Comparison of ENCODE assay signal across 29 cellular contexts in genomic region chr4:135073389-135073788, GRCh38.
"Had no signal": no experiment of that assay in that cellular context is flagged by ENCODE, and none has a peak within 500 bp of the region (broad histone marks: within the 10 kb centered on the region; RNA-seq: fewer than 3 reads in every experiment).

No MANE protein-coding gene starts in this region.

- H3K36me3 Mint-ChIP-seq: stimulated activated effector memory CD8-positive, alpha-beta T cell treated with anti-CD3 and anti-CD28 coated beads, Interleukin-12 subunit alpha, Interleukin-12 subunit beta, amount 100 ng/mL, for 72 hours; stimulated activated memory B cell treated with anti-CD40 and anti-IgM and Interleukin-4, amounts not matched to agents 10 μg/mL and 1 μg/mL and 100 μg/mL, for 72 hours; stimulated activated naive B cell treated with anti-CD40 and anti-IgM and Interleukin-4, amounts not matched to agents 10 μg/mL and 1 μg/mL and 100 μg/mL, for 72 hours; type B pancreatic cell had no signal

- H3K4me3 ChIP-seq: stomach, suprapubic skin, testis, thoracic aorta, thyroid gland, tibial artery, tibial nerve, transverse colon, upper lobe of left lung, upper lobe of right lung, uterus, vagina had no signal

- H3K27me3 ChIP-seq: stomach, suprapubic skin, testis, thyroid gland, tibial artery, tibial nerve, transverse colon, upper lobe of left lung, upper lobe of right lung, uterus, vagina had no signal

- DNase-seq: stimulated activated CD4-positive, alpha-beta T cell treated with anti-CD3 and anti-CD28 coated beads, Interleukin-2, amount 100 ng/mL, for 48 hours; stimulated activated CD4-positive, alpha-beta T cell treated with anti-CD3 and anti-CD28 coated beads, Interleukin-4, amount 100 ng/mL, for 1 hour; stimulated activated CD4-positive, alpha-beta T cell treated with anti-CD3 and anti-CD28 coated beads, Interleukin-4, amount 100 ng/mL, for 24 hours; stimulated activated CD4-positive, alpha-beta T cell treated with anti-CD3 and anti-CD28 coated beads, Interleukin-4, amount 100 ng/mL, for 4 hours; stimulated activated CD8-positive, alpha-beta memory T cell treated with anti-CD3 and anti-CD28 coated beads, Interleukin-4, amount 100 ng/mL, for 48 hours; stimulated activated naive B cell treated with anti-CD40 and anti-IgM and Interleukin-4, amounts not matched to agents 10 μg/mL and 1 μg/mL and 100 μg/mL, for 72 hours; stimulated activated naive CD4-positive, alpha-beta T cell; stimulated activated naive CD4-positive, alpha-beta T cell treated with Interleukin-2 at 50 U/mL for 16 hours; stimulated activated naive CD8-positive, alpha-beta T cell treated with anti-CD3 and anti-CD28 coated beads, Interleukin-15, amount 100 ng/mL, for 72 hours; stimulated activated naive CD8-positive, alpha-beta T cell treated with anti-CD3 and anti-CD28 coated beads, Interleukin-15, Interleukin-2, amounts not matched to agents 100 U/mL and 50 U/mL, for 24 hours; stomach; substantia nigra; testis; thyroid gland; tibial artery; transverse colon; trophoblast cell; upper lobe of left lung; upper lobe of right lung; uterus had no signal

- H3K27ac ChIP-seq: stomach, suprapubic skin, testis, thoracic aorta, thyroid gland, tibial artery, tibial nerve, transverse colon, upper lobe of left lung, upper lobe of right lung, uterus, vagina had no signal

- ATAC-seq: stimulated activated effector memory CD8-positive, alpha-beta T cell treated with anti-CD3 and anti-CD28 coated beads, Interleukin-12 subunit alpha, Interleukin-12 subunit beta, amount 100 ng/mL, for 72 hours; stimulated activated memory B cell treated with anti-CD40 and anti-IgM and Interleukin-4, amounts not matched to agents 10 μg/mL and 1 μg/mL and 100 μg/mL, for 72 hours; stimulated activated naive B cell treated with anti-CD40 and anti-IgM and Interleukin-4, amounts not matched to agents 10 μg/mL and 1 μg/mL and 100 μg/mL, for 72 hours; stimulated activated naive CD8-positive, alpha-beta T cell treated with anti-CD3 and anti-CD28 coated beads, Interleukin-15, amount 100 ng/mL, for 72 hours; stimulated activated naive CD8-positive, alpha-beta T cell treated with anti-CD3 and anti-CD28 coated beads, Interleukin-15, Interleukin-2, amounts not matched to agents 100 U/mL and 50 U/mL, for 24 hours; upper lobe of right lung had no signal

- H3K4me1 Mint-ChIP-seq: stimulated activated effector memory CD8-positive, alpha-beta T cell treated with anti-CD3 and anti-CD28 coated beads, Interleukin-12 subunit alpha, Interleukin-12 subunit beta, amount 100 ng/mL, for 72 hours; stimulated activated memory B cell treated with anti-CD40 and anti-IgM and Interleukin-4, amounts not matched to agents 10 μg/mL and 1 μg/mL and 100 μg/mL, for 72 hours; stimulated activated naive B cell treated with anti-CD40 and anti-IgM and Interleukin-4, amounts not matched to agents 10 μg/mL and 1 μg/mL and 100 μg/mL, for 72 hours; stimulated activated naive CD8-positive, alpha-beta T cell treated with anti-CD3 and anti-CD28 coated beads, Interleukin-15, amount 100 ng/mL, for 72 hours had no signal

- H3K27ac Mint-ChIP-seq: stimulated activated effector memory CD8-positive, alpha-beta T cell treated with anti-CD3 and anti-CD28 coated beads, Interleukin-12 subunit alpha, Interleukin-12 subunit beta, amount 100 ng/mL, for 72 hours; stimulated activated memory B cell treated with anti-CD40 and anti-IgM and Interleukin-4, amounts not matched to agents 10 μg/mL and 1 μg/mL and 100 μg/mL, for 72 hours; stimulated activated naive B cell treated with anti-CD40 and anti-IgM and Interleukin-4, amounts not matched to agents 10 μg/mL and 1 μg/mL and 100 μg/mL, for 72 hours; stimulated activated naive CD8-positive, alpha-beta T cell treated with anti-CD3 and anti-CD28 coated beads, Interleukin-15, amount 100 ng/mL, for 72 hours; stimulated activated naive CD8-positive, alpha-beta T cell treated with anti-CD3 and anti-CD28 coated beads, Interleukin-15, Interleukin-2, amounts not matched to agents 100 ng/mL and 50 ng/mL, for 24 hours; type B pancreatic cell had no signal

- H3K9me3 ChIP-seq: suprapubic skin, testis, thoracic aorta, thyroid gland, tibial artery, transverse colon, uterus, vagina had no signal

- H3K27me3 Mint-ChIP-seq: stimulated activated memory B cell treated with anti-CD40 and anti-IgM and Interleukin-4, amounts not matched to agents 10 μg/mL and 1 μg/mL and 100 μg/mL, for 72 hours; stimulated activated naive B cell treated with anti-CD40 and anti-IgM and Interleukin-4, amounts not matched to agents 10 μg/mL and 1 μg/mL and 100 μg/mL, for 72 hours; stimulated activated naive CD8-positive, alpha-beta T cell treated with anti-CD3 and anti-CD28 coated beads, Interleukin-15, amount 100 ng/mL, for 72 hours; stimulated activated naive CD8-positive, alpha-beta T cell treated with anti-CD3 and anti-CD28 coated beads, Interleukin-15, Interleukin-2, amounts not matched to agents 100 ng/mL and 50 ng/mL, for 24 hours; type B pancreatic cell had no signal

- H3K4me1 ChIP-seq: stomach, suprapubic skin, testis, thyroid gland, tibial artery, tibial nerve, transverse colon, upper lobe of left lung, upper lobe of right lung, uterus, vagina had no signal

- FAIRE-seq: urothelium cell line had no signal

- H3K36me3 ChIP-seq: stomach, suprapubic skin, thoracic aorta, thyroid gland, tibial artery, tibial nerve, transverse colon, upper lobe of left lung, upper lobe of right lung, uterus, vagina had no signal

- H3K4me3 Mint-ChIP-seq: stimulated activated effector memory CD8-positive, alpha-beta T cell treated with anti-CD3 and anti-CD28 coated beads, Interleukin-12 subunit alpha, Interleukin-12 subunit beta, amount 100 ng/mL, for 72 hours; stimulated activated memory B cell treated with anti-CD40 and anti-IgM and Interleukin-4, amounts not matched to agents 10 μg/mL and 1 μg/mL and 100 μg/mL, for 72 hours; stimulated activated naive B cell treated with anti-CD40 and anti-IgM and Interleukin-4, amounts not matched to agents 10 μg/mL and 1 μg/mL and 100 μg/mL, for 72 hours; stimulated activated naive CD8-positive, alpha-beta T cell treated with anti-CD3 and anti-CD28 coated beads, Interleukin-15, amount 100 ng/mL, for 72 hours; stimulated activated naive CD8-positive, alpha-beta T cell treated with anti-CD3 and anti-CD28 coated beads, Interleukin-15, Interleukin-2, amounts not matched to agents 100 ng/mL and 50 ng/mL, for 24 hours; type B pancreatic cell had no signal
